1 cellular context compared by ENCODE assay signal in genomic region chr2:130986890-130987493, GRCh38.
TF ChIP-seq lines count a peak whose summit lies in the region.

No MANE protein-coding gene starts in this region.

TF ChIP-seq in WTC11, 78 proteins besides CTCF, POLR2A, EP300 and RAD21 (continued from another document):
- TF ChIP-seq AR (CRISPR knock-in tag; IDR thresholded peaks at IDR 0.05) (no peak), ZMAT4 (CRISPR knock-in tag; IDR thresholded peaks at IDR 0.05) (no peak)
